ENCODE assay signal across 17 cellular contexts in the genomic region with DNA sequence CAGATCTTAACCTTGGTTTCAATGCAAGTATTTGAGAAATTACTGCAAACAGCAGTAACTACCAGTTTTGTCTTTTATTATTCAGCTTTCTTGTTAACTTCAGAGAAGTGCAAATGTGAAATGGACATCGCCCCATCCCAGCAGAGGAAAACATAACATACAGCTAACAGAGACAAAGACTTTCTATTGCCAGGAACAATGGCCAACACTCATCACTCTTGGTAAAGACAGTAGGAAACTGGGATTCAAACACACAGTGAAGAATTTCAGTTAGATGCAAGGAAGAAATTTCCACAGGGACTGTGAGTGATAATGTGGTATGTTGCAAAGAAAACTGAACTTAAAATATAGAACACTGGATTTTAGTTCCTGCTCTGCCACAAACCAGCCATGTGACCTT.
"Had no signal": no experiment of that assay in that cellular context is flagged by ENCODE, and none has a peak within 500 bp of the region (broad histone marks: within the 10 kb centered on the region; RNA-seq: fewer than 3 reads in every experiment).

No MANE protein-coding gene starts in this region.

- H3K27ac Mint-ChIP-seq: activated CD4-positive, alpha-beta memory T cell treated with anti-CD3 and anti-CD28 coated beads, Interleukin-2, amount 10 ng/mL, durations not matched to agents 7 days and 5 days; activated CD8-positive, alpha-beta memory T cell treated with anti-CD3 and anti-CD28 coated beads, Interleukin-2, amount 10 ng/mL, durations not matched to agents 7 days and 5 days; activated naive CD4-positive, alpha-beta T cell treated with anti-CD3 and anti-CD28 coated beads, Interleukin-2, amount 10 ng/mL, durations not matched to agents 7 days and 5 days; activated naive CD8-positive, alpha-beta T cell; activated naive CD8-positive, alpha-beta T cell treated with anti-CD3 and anti-CD28 coated beads, Interleukin-2, amount 50 U/mL, for 24 hours; brain had no signal

- H3K36me3 ChIP-seq: WERI-Rb-1 had no signal

- H3K4me1 Mint-ChIP-seq: activated CD4-positive, alpha-beta memory T cell treated with anti-CD3 and anti-CD28 coated beads, Interleukin-2, amount 10 ng/mL, durations not matched to agents 7 days and 5 days; activated CD8-positive, alpha-beta memory T cell treated with anti-CD3 and anti-CD28 coated beads, Interleukin-2, amount 10 ng/mL, durations not matched to agents 7 days and 5 days; activated naive CD4-positive, alpha-beta T cell treated with anti-CD3 and anti-CD28 coated beads, Interleukin-2, amount 10 ng/mL, durations not matched to agents 7 days and 5 days; activated naive CD8-positive, alpha-beta T cell treated with anti-CD3 and anti-CD28 coated beads, Interleukin-2, amount 50 U/mL, for 24 hours; brain had no signal

- H3K36me3 Mint-ChIP-seq: activated CD8-positive, alpha-beta memory T cell treated with anti-CD3 and anti-CD28 coated beads, Interleukin-2, amount 10 ng/mL, durations not matched to agents 7 days and 5 days; activated naive CD4-positive, alpha-beta T cell treated with anti-CD3 and anti-CD28 coated beads, Interleukin-2, amount 10 ng/mL, durations not matched to agents 7 days and 5 days; activated naive CD8-positive, alpha-beta T cell; brain had no signal

- H3K4me3 ChIP-seq: PC-9, SK-N-MC had no signal

- H3K9me3 Mint-ChIP-seq: activated CD4-positive, alpha-beta memory T cell treated with anti-CD3 and anti-CD28 coated beads, Interleukin-2, amount 10 ng/mL, durations not matched to agents 7 days and 5 days; activated naive CD4-positive, alpha-beta T cell treated with anti-CD3 and anti-CD28 coated beads, Interleukin-2, amount 10 ng/mL, durations not matched to agents 7 days and 5 days; activated naive CD8-positive, alpha-beta T cell treated with anti-CD3 and anti-CD28 coated beads, Interleukin-2, amount 50 U/mL, for 24 hours; brain had no signal

- ATAC-seq: activated CD8-positive, alpha-beta memory T cell treated with anti-CD3 and anti-CD28 coated beads, Interleukin-2, amount 10 ng/mL, durations not matched to agents 7 days and 5 days; activated naive CD8-positive, alpha-beta T cell treated with anti-CD3 and anti-CD28 coated beads, Interleukin-2, amount 50 U/mL, for 24 hours had no signal

- H3K4me2 ChIP-seq: PC-9 had no signal

- DNase-seq: activated CD4-positive, alpha-beta memory T cell treated with anti-CD3 and anti-CD28 coated beads, Interleukin-2, amount 10 ng/mL, durations not matched to agents 7 days and 5 days; activated CD4-positive, alpha-beta T cell treated with anti-CD3 and anti-CD28 coated beads for 1 hour; activated CD4-positive, CD25-positive, alpha-beta regulatory T cell; activated CD8-positive, alpha-beta memory T cell treated with anti-CD3 and anti-CD28 coated beads for 24 hours; activated CD8-positive, alpha-beta memory T cell treated with anti-CD3 and anti-CD28 coated beads, Interleukin-2, amount 10 ng/mL, durations not matched to agents 7 days and 5 days; activated CD8-positive, alpha-beta memory T cell treated with anti-CD3 and anti-CD28 coated beads, Interleukin-2, amount 50 U/mL, for 48 hours; activated effector memory CD4-positive, alpha-beta T cell treated with Interleukin-2 at 50 U/mL for 16 hours; activated naive CD4-positive, alpha-beta T cell treated with anti-CD3 and anti-CD28 coated beads, Interleukin-2, amount 10 ng/mL, durations not matched to agents 7 days and 5 days; activated naive CD8-positive, alpha-beta T cell treated with anti-CD3 and anti-CD28 coated beads, Interleukin-2, amount 50 U/mL, for 24 hours; activated T-cell treated with anti-CD3 and anti-CD28 coated beads, Interleukin-2, amount 50 U/mL, for 48 hours; cerebellar nuclear complex had no signal

- H3K27ac ChIP-seq: PC-9, RWPE1, SK-N-MC, WERI-Rb-1 had no signal

- H3K4me3 Mint-ChIP-seq: activated CD4-positive, alpha-beta memory T cell treated with anti-CD3 and anti-CD28 coated beads, Interleukin-2, amount 10 ng/mL, durations not matched to agents 7 days and 5 days; activated CD8-positive, alpha-beta memory T cell treated with anti-CD3 and anti-CD28 coated beads, Interleukin-2, amount 10 ng/mL, durations not matched to agents 7 days and 5 days; activated naive CD4-positive, alpha-beta T cell treated with anti-CD3 and anti-CD28 coated beads, Interleukin-2, amount 10 ng/mL, durations not matched to agents 7 days and 5 days; activated naive CD8-positive, alpha-beta T cell; activated naive CD8-positive, alpha-beta T cell treated with anti-CD3 and anti-CD28 coated beads, Interleukin-2, amount 50 U/mL, for 24 hours; brain had no signal

- H3K27me3 Mint-ChIP-seq: activated naive CD4-positive, alpha-beta T cell treated with anti-CD3 and anti-CD28 coated beads, Interleukin-2, amount 10 ng/mL, durations not matched to agents 7 days and 5 days had no signal

- H2AFZ ChIP-seq: PC-9 had no signal
